11 cellular contexts compared by ENCODE assay signal in genomic region chr12:131927110-131928079, GRCh38. TPM values are rescaled to one million over a fixed set of nuclear protein-coding genes. Genes with fewer than 3 reads are reported as not detected.
A peak's percentile ranks its signal among the peaks of the same experiment; 100 is the strongest.
DNase-seq lines count a peak whose midpoint lies in the region; ATAC-seq, FAIRE-seq and TF ChIP-seq lines count a peak whose summit lies in the region.
"Had no signal": no experiment of that assay in that cellular context is flagged by ENCODE, and none has a peak within 500 bp of the region (broad histone marks: within the 10 kb centered on the region; RNA-seq: fewer than 3 reads in every experiment).

No MANE protein-coding gene starts in this region.

- H3K27ac ChIP-seq in prostate gland: no peak overlapping the region

- peak overlapping the region; percentile 86 for H3K4me3 Mint-ChIP-seq in activated naive CD4-positive, alpha-beta T cell treated with anti-CD3 and anti-CD28 coated beads, Interleukin-2, amount 50 U/mL, for 24 hours
- peak overlapping the region; percentile 94 for H3K4me3 Mint-ChIP-seq in T-helper 17 cell
- peak overlapping the region; percentile 90 for H3K4me3 Mint-ChIP-seq in stimulated activated memory B cell treated with anti-CD40 and anti-IgM and Interleukin-4, amounts not matched to agents 10 μg/mL and 1 μg/mL and 100 μg/mL, for 72 hours

- no peak for FAIRE-seq in HTR-8/SVneo (lab: Jason Lieb, UNC)

- DNase-seq in activated naive CD4-positive, alpha-beta T cell treated with Interleukin-2 at 50 U/mL for 16 hours: no peak
- DNase-seq in T-helper 17 cell (no peak), iPS-NIHi11 (ENCODE audit: low spot score) (peak; percentile 26), HTR-8/SVneo (ENCODE audit: insufficient read length, low spot score) (no peak), hypothalamus (lab: John Stamatoyannopoulos, UW) (no peak), prostate gland (ENCODE audit: low spot score) (no peak)
- DNase-seq: NCI-H1092; NK-92 treated with Interleukin-12 subunit alpha and Interleukin-12 subunit beta, amount 100 ng/mL, for 24 hours; stimulated activated naive CD4-positive, alpha-beta T cell treated with Interleukin-2 at 50 U/mL for 16 hours had no signal

- intact Hi-C loops in prostate gland (cut with DNase I): no loop called here

- H3K36me3 Mint-ChIP-seq in activated naive CD4-positive, alpha-beta T cell treated with anti-CD3 and anti-CD28 coated beads, Interleukin-2, amount 50 U/mL, for 24 hours: peaks cover 4% of the 10 kb centered on the region
- peaks cover 2% of the 10 kb centered on the region for H3K36me3 Mint-ChIP-seq in T-helper 17 cell (ENCODE audit: low read depth)
- H3K36me3 Mint-ChIP-seq in stimulated activated memory B cell treated with anti-CD40 and anti-IgM and Interleukin-4, amounts not matched to agents 10 μg/mL and 1 μg/mL and 100 μg/mL, for 72 hours: peaks cover 4% of the 10 kb centered on the region

- H3K27ac Mint-ChIP-seq in activated naive CD4-positive, alpha-beta T cell treated with anti-CD3 and anti-CD28 coated beads, Interleukin-2, amount 50 U/mL, for 24 hours: no peak overlapping the region
- no peak overlapping the region for H3K27ac Mint-ChIP-seq in T-helper 17 cell
- peak overlapping the region; percentile 93 for H3K27ac Mint-ChIP-seq in stimulated activated memory B cell treated with anti-CD40 and anti-IgM and Interleukin-4, amounts not matched to agents 10 μg/mL and 1 μg/mL and 100 μg/mL, for 72 hours

- no peaks in the 10 kb centered on the region for H3K4me1 ChIP-seq in prostate gland (replicated peaks)

- H3K4me3 ChIP-seq in prostate gland: no peak overlapping the region

- no peaks in the 10 kb centered on the region for H3K9me3 Mint-ChIP-seq in activated naive CD4-positive, alpha-beta T cell treated with anti-CD3 and anti-CD28 coated beads, Interleukin-2, amount 50 U/mL, for 24 hours
- no peaks in the 10 kb centered on the region for H3K9me3 Mint-ChIP-seq in stimulated activated memory B cell treated with anti-CD40 and anti-IgM and Interleukin-4, amounts not matched to agents 10 μg/mL and 1 μg/mL and 100 μg/mL, for 72 hours

- no peaks in the 10 kb centered on the region for H3K36me3 ChIP-seq in prostate gland

- no peaks in the 10 kb centered on the region for H3K27me3 ChIP-seq in prostate gland (replicated peaks; ENCODE audit: insufficient read depth)

- WGBS in prostate gland: 81% methylated on average over 24 of the region's 24 CpGs

- ATAC-seq in T-helper 17 cell: no peak
- no peak for ATAC-seq in stimulated activated memory B cell treated with anti-CD40 and anti-IgM and Interleukin-4, amounts not matched to agents 10 μg/mL and 1 μg/mL and 100 μg/mL, for 72 hours

- no peak for TF ChIP-seq POLR2A in prostate gland (IDR thresholded peaks at IDR 0.05)

- H3K9me3 ChIP-seq in T-helper 17 cell (ENCODE audit: control insufficient read depth, low read length, poor library complexity, severe bottlenecking) (no peaks in the 10 kb centered on the region), prostate gland (no peaks in the 10 kb centered on the region)

- H3K27me3 Mint-ChIP-seq in activated naive CD4-positive, alpha-beta T cell treated with anti-CD3 and anti-CD28 coated beads, Interleukin-2, amount 50 U/mL, for 24 hours: no peaks in the 10 kb centered on the region
- no peaks in the 10 kb centered on the region for H3K27me3 Mint-ChIP-seq in T-helper 17 cell
- H3K27me3 Mint-ChIP-seq in stimulated activated memory B cell treated with anti-CD40 and anti-IgM and Interleukin-4, amounts not matched to agents 10 μg/mL and 1 μg/mL and 100 μg/mL, for 72 hours: no peaks in the 10 kb centered on the region

- H3K4me1 Mint-ChIP-seq in activated naive CD4-positive, alpha-beta T cell treated with anti-CD3 and anti-CD28 coated beads, Interleukin-2, amount 50 U/mL, for 24 hours: peaks cover 18% of the 10 kb centered on the region
- H3K4me1 Mint-ChIP-seq in T-helper 17 cell: peaks cover 13% of the 10 kb centered on the region
- peaks cover 50% of the 10 kb centered on the region for H3K4me1 Mint-ChIP-seq in stimulated activated memory B cell treated with anti-CD40 and anti-IgM and Interleukin-4, amounts not matched to agents 10 μg/mL and 1 μg/mL and 100 μg/mL, for 72 hours

- no peak for TF ChIP-seq CTCF in prostate gland (IDR thresholded peaks at IDR 0.05)

RNA-seq across cellular contexts. Expression of gene PUS1, which starts 1.7 kb away (rescaled TPM):
- 10 to 100 TPM; 23.6 TPM for total RNA-seq in T-helper 17 cell
- 10 to 100 TPM; 17.4 to 17.8 TPM for total RNA-seq in prostate gland

RNA-seq across cellular contexts. Expression of gene EP400, which starts 22.3 kb away (rescaled TPM):
- 10 to 100 TPM; 67.4 to 79.0 TPM for total RNA-seq in T-helper 17 cell
- total RNA-seq in prostate gland: 10 to 100 TPM; 22.3 to 46.2 TPM

RNA-seq across cellular contexts. Expression of gene ULK1, which starts 33.0 kb away (rescaled TPM):
- total RNA-seq in T-helper 17 cell (10 to 100 TPM; 91.9 to 97.2 TPM), prostate gland (10 to 100 TPM; 26.2 to 62.5 TPM)
